ENCODE assay signal across 13 cellular contexts in genomic region chr2:240353944-240354343, GRCh38.
A peak's percentile ranks its signal among the peaks of the same experiment; 100 is the strongest.
DNase-seq lines count a peak whose midpoint lies in the region; ATAC-seq and TF ChIP-seq lines count a peak whose summit lies in the region.
"Had no signal": no experiment of that assay in that cellular context is flagged by ENCODE, and none has a peak within 500 bp of the region (broad histone marks: within the 10 kb centered on the region; RNA-seq: fewer than 3 reads in every experiment).

No MANE protein-coding gene starts in this region.

- H3K27me3 Mint-ChIP-seq in neural crest cell (ENCODE audit: low read depth), result no peaks in the 10 kb centered on the region

- H3K4me1 Mint-ChIP-seq in neural crest cell, result peaks cover 4% of the 10 kb centered on the region
- H3K4me1 Mint-ChIP-seq: CD4-positive, CD25-positive, alpha-beta regulatory T cell; IgD-negative memory B cell had no signal

- DNase-seq in left cardiac atrium, result peak; percentile 15
- no peak for DNase-seq in cardiac septum (ENCODE audit: low spot score)
- no peak for DNase-seq in neural crest cell (ENCODE audit: low read depth, low spot score)
- peak; percentile 25 for DNase-seq in sciatic nerve (ENCODE audit: low spot score)
- no peak for DNase-seq in activated naive CD4-positive, alpha-beta T cell (lab: John Stamatoyannopoulos, UW)
- DNase-seq in activated CD4-positive, CD25-positive, alpha-beta regulatory T cell treated with anti-CD3 and anti-CD28 coated beads, Interleukin-2, amount 50 U/mL, for 72 hours, result no peak
- DNase-seq: 8988T; CD4-positive, CD25-positive, alpha-beta regulatory T cell; DMS53; GF-D8 had no signal

- no peaks in the 10 kb centered on the region for H3K36me3 Mint-ChIP-seq in neural crest cell (ENCODE audit: low read depth)
- H3K36me3 Mint-ChIP-seq: CD4-positive, CD25-positive, alpha-beta regulatory T cell; IgD-negative memory B cell had no signal

- no peak for ATAC-seq in left cardiac atrium
- no peak for ATAC-seq in sciatic nerve
- no peak for ATAC-seq in HG02678 (IDR thresholded peaks at IDR 0.05; ENCODE audit: unreplicated experiment)
- ATAC-seq: HCT116 had no signal

- intact Hi-C loops in left cardiac atrium (cut with DNase I) (no loop called here), cardiac septum (cut with DNase I) (loop anchor here (5.0 kb wide), 2 partner anchors 52 to 117 kb away; no protein-coding TSS in a partner anchor), sciatic nerve (cut with DNase I) (no loop called here)

- H3K27ac Mint-ChIP-seq in neural crest cell (ENCODE audit: unreplicated experiment), result peak overlapping the region; percentile 12
- H3K27ac Mint-ChIP-seq: CD4-positive, CD25-positive, alpha-beta regulatory T cell; IgD-negative memory B cell had no signal

- H3K4me3 Mint-ChIP-seq in neural crest cell, result no peak overlapping the region
- H3K4me3 Mint-ChIP-seq: CD4-positive, CD25-positive, alpha-beta regulatory T cell; IgD-negative memory B cell had no signal

- TF ChIP-seq CTCF in neural crest cell (conservative IDR thresholded peaks at IDR 0.05), result no peak

- no peaks in the 10 kb centered on the region for H3K9me3 Mint-ChIP-seq in neural crest cell
- H3K9me3 Mint-ChIP-seq: IgD-negative memory B cell had no signal

Comparison
In these comparisons a context has a peak if more than half of its experiments do, and no peak if none do; other contexts are left out.
1. DNase-seq: peak in left cardiac atrium (single experiment) and sciatic nerve (single experiment); none in cardiac septum (single experiment), neural crest cell (single experiment), activated naive CD4-positive, alpha-beta T cell (0 of 4) and activated CD4-positive, CD25-positive, alpha-beta regulatory T cell treated with anti-CD3 and anti-CD28 coated beads, Interleukin-2, amount 50 U/mL, for 72 hours (single experiment).